1 cellular context compared by ENCODE assay signal in the genomic region with DNA sequence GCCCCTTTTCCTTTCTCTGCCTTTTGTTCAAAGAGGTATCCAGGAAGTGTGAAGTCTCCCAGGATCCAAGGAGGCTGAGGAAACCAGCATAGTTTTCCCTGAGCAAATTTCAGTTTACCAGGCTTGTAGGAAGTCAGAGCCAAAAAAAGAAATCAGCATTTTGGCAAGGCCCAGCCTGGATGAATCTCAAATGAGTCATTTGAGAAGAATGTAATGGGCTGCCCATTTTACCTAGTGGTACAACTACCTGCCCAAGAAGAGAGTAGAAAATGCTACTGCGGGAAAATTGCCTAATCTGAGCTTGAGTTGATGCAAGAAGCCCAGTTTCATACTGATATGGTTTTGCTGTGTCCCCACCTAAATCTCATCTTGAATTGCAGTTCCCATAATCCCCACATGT.
TF ChIP-seq lines count a peak whose summit lies in the region.

No MANE protein-coding gene starts in this region.

TF ChIP-seq in GM23338, 12 proteins besides CTCF, POLR2A, EP300 and RAD21 (continued from another document):
- TF ChIP-seq, protein P1, sequence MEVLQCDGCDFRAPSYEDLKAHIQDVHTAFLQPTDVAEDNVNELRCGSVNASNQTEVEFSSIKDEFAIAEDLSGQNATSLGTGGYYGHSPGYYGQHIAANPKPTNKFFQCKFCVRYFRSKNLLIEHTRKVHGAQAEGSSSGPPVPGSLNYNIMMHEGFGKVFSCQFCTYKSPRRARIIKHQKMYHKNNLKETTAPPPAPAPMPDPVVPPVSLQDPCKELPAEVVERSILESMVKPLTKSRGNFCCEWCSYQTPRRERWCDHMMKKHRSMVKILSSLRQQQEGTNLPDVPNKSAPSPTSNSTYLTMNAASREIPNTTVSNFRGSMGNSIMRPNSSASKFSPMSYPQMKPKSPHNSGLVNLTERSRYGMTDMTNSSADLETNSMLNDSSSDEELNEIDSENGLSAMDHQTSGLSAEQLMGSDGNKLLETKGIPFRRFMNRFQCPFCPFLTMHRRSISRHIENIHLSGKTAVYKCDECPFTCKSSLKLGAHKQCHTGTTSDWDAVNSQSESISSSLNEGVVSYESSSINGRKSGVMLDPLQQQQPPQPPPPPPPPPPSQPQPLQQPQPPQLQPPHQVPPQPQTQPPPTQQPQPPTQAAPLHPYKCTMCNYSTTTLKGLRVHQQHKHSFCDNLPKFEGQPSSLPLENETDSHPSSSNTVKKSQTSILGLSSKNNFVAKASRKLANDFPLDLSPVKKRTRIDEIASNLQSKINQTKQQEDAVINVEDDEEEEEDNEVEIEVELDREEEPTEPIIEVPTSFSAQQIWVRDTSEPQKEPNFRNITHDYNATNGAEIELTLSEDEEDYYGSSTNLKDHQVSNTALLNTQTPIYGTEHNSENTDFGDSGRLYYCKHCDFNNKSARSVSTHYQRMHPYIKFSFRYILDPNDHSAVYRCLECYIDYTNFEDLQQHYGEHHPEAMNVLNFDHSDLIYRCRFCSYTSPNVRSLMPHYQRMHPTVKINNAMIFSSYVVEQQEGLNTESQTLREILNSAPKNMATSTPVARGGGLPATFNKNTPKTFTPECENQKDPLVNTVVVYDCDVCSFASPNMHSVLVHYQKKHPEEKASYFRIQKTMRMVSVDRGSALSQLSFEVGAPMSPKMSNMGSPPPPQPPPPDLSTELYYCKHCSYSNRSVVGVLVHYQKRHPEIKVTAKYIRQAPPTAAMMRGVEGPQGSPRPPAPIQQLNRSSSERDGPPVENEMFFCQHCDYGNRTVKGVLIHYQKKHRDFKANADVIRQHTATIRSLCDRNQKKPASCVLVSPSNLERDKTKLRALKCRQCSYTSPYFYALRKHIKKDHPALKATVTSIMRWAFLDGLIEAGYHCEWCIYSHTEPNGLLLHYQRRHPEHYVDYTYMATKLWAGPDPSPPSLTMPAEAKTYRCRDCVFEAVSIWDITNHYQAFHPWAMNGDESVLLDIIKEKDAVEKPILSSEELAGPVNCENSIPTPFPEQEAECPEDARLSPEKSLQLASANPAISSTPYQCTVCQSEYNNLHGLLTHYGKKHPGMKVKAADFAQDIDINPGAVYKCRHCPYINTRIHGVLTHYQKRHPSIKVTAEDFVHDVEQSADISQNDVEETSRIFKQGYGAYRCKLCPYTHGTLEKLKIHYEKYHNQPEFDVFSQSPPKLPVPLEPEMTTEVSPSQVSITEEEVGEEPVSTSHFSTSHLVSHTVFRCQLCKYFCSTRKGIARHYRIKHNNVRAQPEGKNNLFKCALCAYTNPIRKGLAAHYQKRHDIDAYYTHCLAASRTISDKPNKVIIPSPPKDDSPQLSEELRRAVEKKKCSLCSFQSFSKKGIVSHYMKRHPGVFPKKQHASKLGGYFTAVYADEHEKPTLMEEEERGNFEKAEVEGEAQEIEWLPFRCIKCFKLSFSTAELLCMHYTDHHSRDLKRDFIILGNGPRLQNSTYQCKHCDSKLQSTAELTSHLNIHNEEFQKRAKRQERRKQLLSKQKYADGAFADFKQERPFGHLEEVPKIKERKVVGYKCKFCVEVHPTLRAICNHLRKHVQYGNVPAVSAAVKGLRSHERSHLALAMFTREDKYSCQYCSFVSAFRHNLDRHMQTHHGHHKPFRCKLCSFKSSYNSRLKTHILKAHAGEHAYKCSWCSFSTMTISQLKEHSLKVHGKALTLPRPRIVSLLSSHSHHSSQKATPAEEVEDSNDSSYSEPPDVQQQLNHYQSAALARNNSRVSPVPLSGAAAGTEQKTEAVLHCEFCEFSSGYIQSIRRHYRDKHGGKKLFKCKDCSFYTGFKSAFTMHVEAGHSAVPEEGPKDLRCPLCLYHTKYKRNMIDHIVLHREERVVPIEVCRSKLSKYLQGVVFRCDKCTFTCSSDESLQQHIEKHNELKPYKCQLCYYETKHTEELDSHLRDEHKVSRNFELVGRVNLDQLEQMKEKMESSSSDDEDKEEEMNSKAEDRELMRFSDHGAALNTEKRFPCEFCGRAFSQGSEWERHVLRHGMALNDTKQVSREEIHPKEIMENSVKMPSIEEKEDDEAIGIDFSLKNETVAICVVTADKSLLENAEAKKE (CRISPR knock-in tag; IDR thresholded peaks at IDR 0.05) = no peak
- TF ChIP-seq, protein P2, sequence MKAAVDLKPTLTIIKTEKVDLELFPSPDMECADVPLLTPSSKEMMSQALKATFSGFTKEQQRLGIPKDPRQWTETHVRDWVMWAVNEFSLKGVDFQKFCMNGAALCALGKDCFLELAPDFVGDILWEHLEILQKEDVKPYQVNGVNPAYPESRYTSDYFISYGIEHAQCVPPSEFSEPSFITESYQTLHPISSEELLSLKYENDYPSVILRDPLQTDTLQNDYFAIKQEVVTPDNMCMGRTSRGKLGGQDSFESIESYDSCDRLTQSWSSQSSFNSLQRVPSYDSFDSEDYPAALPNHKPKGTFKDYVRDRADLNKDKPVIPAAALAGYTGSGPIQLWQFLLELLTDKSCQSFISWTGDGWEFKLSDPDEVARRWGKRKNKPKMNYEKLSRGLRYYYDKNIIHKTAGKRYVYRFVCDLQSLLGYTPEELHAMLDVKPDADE (IDR thresholded peaks at IDR 0.05) = no peak
- TF ChIP-seq STAT1 (IDR thresholded peaks at IDR 0.05; ENCODE audit: unreplicated experiment) = no peak
- TF ChIP-seq NANOG (IDR thresholded peaks at IDR 0.05; ENCODE audit: borderline replicate concordance) = no peak
- TF ChIP-seq POLR2AphosphoS5 (IDR thresholded peaks at IDR 0.05; ENCODE audit: low read depth) = no peak
- no peak for TF ChIP-seq ZNF331 (CRISPR knock-in tag; IDR thresholded peaks at IDR 0.05; ENCODE audit: low read depth)
- TF ChIP-seq CREB1 (CRISPR knock-in tag; IDR thresholded peaks at IDR 0.05; ENCODE audit: low read depth) = no peak
- TF ChIP-seq, protein P3, sequence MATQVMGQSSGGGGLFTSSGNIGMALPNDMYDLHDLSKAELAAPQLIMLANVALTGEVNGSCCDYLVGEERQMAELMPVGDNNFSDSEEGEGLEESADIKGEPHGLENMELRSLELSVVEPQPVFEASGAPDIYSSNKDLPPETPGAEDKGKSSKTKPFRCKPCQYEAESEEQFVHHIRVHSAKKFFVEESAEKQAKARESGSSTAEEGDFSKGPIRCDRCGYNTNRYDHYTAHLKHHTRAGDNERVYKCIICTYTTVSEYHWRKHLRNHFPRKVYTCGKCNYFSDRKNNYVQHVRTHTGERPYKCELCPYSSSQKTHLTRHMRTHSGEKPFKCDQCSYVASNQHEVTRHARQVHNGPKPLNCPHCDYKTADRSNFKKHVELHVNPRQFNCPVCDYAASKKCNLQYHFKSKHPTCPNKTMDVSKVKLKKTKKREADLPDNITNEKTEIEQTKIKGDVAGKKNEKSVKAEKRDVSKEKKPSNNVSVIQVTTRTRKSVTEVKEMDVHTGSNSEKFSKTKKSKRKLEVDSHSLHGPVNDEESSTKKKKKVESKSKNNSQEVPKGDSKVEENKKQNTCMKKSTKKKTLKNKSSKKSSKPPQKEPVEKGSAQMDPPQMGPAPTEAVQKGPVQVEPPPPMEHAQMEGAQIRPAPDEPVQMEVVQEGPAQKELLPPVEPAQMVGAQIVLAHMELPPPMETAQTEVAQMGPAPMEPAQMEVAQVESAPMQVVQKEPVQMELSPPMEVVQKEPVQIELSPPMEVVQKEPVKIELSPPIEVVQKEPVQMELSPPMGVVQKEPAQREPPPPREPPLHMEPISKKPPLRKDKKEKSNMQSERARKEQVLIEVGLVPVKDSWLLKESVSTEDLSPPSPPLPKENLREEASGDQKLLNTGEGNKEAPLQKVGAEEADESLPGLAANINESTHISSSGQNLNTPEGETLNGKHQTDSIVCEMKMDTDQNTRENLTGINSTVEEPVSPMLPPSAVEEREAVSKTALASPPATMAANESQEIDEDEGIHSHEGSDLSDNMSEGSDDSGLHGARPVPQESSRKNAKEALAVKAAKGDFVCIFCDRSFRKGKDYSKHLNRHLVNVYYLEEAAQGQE (IDR thresholded peaks at IDR 0.05; ENCODE audit: unreplicated experiment) = no peak
- no peak for TF ChIP-seq ZNF114 (CRISPR knock-in tag; IDR thresholded peaks at IDR 0.05)
- no peak for TF ChIP-seq EZH2phosphoT487 (IDR thresholded peaks at IDR 0.05; ENCODE audit: unreplicated experiment)
- TF ChIP-seq EZH2 (IDR thresholded peaks at IDR 0.05; ENCODE audit: low read depth, unreplicated experiment) = no peak
TF ChIP-seq in GM23338: peak in this region for 0.
